ENCODE assay signal across 10 cellular contexts in the genomic region with DNA sequence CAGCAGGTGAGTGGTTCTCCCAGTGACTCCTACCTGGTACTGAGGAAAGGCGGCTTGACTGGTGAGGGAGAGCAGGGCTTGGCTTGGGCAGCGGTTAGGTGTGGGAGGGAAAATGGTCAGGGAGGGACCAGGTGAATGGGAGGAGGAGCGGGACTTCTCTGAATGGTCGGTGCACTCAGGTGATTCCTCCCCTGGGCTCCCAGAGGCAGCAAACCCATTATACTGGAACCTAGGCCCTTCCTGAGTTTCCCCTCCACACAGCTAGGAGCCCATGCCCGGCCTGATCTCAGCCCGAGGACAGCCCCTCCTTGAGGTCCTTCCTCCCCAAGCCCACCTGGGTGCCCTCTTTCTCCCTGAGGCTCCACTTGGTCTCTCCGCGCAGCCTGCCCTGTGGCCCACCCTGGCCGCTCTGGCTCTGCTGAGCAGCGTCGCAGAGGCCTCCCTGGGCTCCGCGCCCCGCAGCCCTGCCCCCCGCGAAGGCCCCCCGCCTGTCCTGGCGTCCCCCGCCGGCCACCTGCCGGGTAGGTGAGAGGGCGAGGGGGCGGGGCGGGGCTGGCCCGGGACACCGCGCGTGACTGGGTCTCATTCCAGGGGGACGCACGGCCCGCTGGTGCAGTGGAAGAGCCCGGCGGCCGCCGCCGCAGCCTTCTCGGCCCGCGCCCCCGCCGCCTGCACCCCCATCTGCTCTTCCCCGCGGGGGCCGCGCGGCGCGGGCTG. TPM values are rescaled to one million over a fixed set of nuclear protein-coding genes. Genes with fewer than 3 reads are reported as not detected.
DNase-seq lines count a peak whose midpoint lies in the region; ATAC-seq, FAIRE-seq and TF ChIP-seq lines count a peak whose summit lies in the region.
"Had no signal": no experiment of that assay in that cellular context is flagged by ENCODE, and none has a peak within 500 bp of the region (broad histone marks: within the 10 kb centered on the region; RNA-seq: fewer than 3 reads in every experiment).

No MANE protein-coding gene starts in this region.

- H3K4me1 Mint-ChIP-seq in neural crest cell: peaks cover 16% of the 10 kb centered on the region

- no peak for TF ChIP-seq POLR2A in GM12891 (IDR thresholded peaks at IDR 0.05; ENCODE audit: low read depth, low read length)

- TF ChIP-seq CTCF in BE2C (IDR thresholded peaks at IDR 0.05; ENCODE audit: low read depth, low read length): no peak
- no peak for TF ChIP-seq CTCF in neural crest cell (conservative IDR thresholded peaks at IDR 0.05)

- peak overlapping the region; percentile 24 for H3K4me3 ChIP-seq in BE2C (ENCODE audit: low read depth, low read length)

- no peak for DNase-seq in BE2C
- peak; percentile 62 for DNase-seq in ecto neural progenitor cell (ENCODE audit: low spot score)
- no peak for DNase-seq in neural crest cell (ENCODE audit: low read depth, low spot score)
- DNase-seq in left lobe of liver (ENCODE audit: low spot score): no peak
- no peak for DNase-seq in activated naive CD4-positive, alpha-beta T cell treated with anti-CD3 and anti-CD28 coated beads, Interleukin-2, amount 50 U/mL, for 16 hours
- DNase-seq in GM12891 (ENCODE audit: insufficient read length, low spot score): no peak
- DNase-seq: KBM-7 had no signal

- H3K4me3 Mint-ChIP-seq in neural crest cell: peak overlapping the region; percentile 83

- no peaks in the 10 kb centered on the region for H3K27me3 ChIP-seq in BE2C

- H3K27ac Mint-ChIP-seq in neural crest cell (ENCODE audit: unreplicated experiment): no peak overlapping the region

- H3K9me3 ChIP-seq in BE2C: no peaks in the 10 kb centered on the region

- no peak for FAIRE-seq in GM12891 (lab: Jason Lieb, UNC)
- FAIRE-seq: islet of Langerhans had no signal

- no peaks in the 10 kb centered on the region for H3K36me3 ChIP-seq in BE2C

- TF ChIP-seq EP300 in Ishikawa (IDR thresholded peaks at IDR 0.05; ENCODE audit: borderline replicate concordance): no peak; the same call in 1 of the 2 replicates

- no peaks in the 10 kb centered on the region for H3K4me1 ChIP-seq in BE2C

- H3K9me3 Mint-ChIP-seq in neural crest cell: no peaks in the 10 kb centered on the region

- H3K36me3 Mint-ChIP-seq in neural crest cell (ENCODE audit: low read depth): no peaks in the 10 kb centered on the region

- peaks cover 62% of the 10 kb centered on the region for H3K27me3 Mint-ChIP-seq in neural crest cell (ENCODE audit: low read depth)

- no peak for ATAC-seq in left lobe of liver
- no peak for ATAC-seq in HG03565 (IDR thresholded peaks at IDR 0.05; ENCODE audit: unreplicated experiment)

- no peak for TF ChIP-seq RAD21 in Ishikawa (IDR thresholded peaks at IDR 0.05; ENCODE audit: low read depth)

TF ChIP-seq in Ishikawa, 13 proteins besides CTCF, POLR2A, EP300 and RAD21:
- TF ChIP-seq, protein P1, sequence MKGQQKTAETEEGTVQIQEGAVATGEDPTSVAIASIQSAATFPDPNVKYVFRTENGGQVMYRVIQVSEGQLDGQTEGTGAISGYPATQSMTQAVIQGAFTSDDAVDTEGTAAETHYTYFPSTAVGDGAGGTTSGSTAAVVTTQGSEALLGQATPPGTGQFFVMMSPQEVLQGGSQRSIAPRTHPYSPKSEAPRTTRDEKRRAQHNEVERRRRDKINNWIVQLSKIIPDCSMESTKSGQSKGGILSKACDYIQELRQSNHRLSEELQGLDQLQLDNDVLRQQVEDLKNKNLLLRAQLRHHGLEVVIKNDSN (IDR thresholded peaks at IDR 0.05): peak; percentile 72
- TF ChIP-seq TCF12 (IDR thresholded peaks at IDR 0.05; ENCODE audit: low read depth): 0 out of 2 replicates have a peak, but pooled peaks have one; percentile 44
- TF ChIP-seq TEAD4 (IDR thresholded peaks at IDR 0.05): no peak
- TF ChIP-seq TAF1 (IDR thresholded peaks at IDR 0.05; ENCODE audit: low read depth): peak; percentile 46; the same call in 1 of the 2 replicates
- TF ChIP-seq, protein P2, sequence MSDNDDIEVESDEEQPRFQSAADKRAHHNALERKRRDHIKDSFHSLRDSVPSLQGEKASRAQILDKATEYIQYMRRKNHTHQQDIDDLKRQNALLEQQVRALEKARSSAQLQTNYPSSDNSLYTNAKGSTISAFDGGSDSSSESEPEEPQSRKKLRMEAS (IDR thresholded peaks at IDR 0.05): peak; percentile 62
- no peak for TF ChIP-seq CEBPB (IDR thresholded peaks at IDR 0.05)
- TF ChIP-seq EGR1 (IDR thresholded peaks at IDR 0.05): no peak
- TF ChIP-seq NFIC (IDR thresholded peaks at IDR 0.05): 0 out of 2 replicates have a peak, but pooled peaks have one; percentile 14
- peak; percentile 39; the same call in 1 of the 2 replicates for TF ChIP-seq YY1 (IDR thresholded peaks at IDR 0.05; ENCODE audit: low read depth)
- TF ChIP-seq CREB1 (IDR thresholded peaks at IDR 0.05; ENCODE audit: low read depth): no peak
- TF ChIP-seq ZBTB7A (IDR thresholded peaks at IDR 0.05; ENCODE audit: low read depth): peak; percentile 76; the same call in 1 of the 2 replicates

TF ChIP-seq in GM12891, 5 proteins besides CTCF, POLR2A, EP300 and RAD21:
- no peak for TF ChIP-seq TAF1 (IDR thresholded peaks at IDR 0.05; ENCODE audit: low read depth, low read length)
- TF ChIP-seq PAX5 (IDR thresholded peaks at IDR 0.05; ENCODE audit: insufficient read depth, low read length, severe bottlenecking): no peak
- no peak for TF ChIP-seq SPI1 (IDR thresholded peaks at IDR 0.05; ENCODE audit: low read depth, low read length)
- TF ChIP-seq POU2F2 (IDR thresholded peaks at IDR 0.05; ENCODE audit: low read depth, low read length): no peak
- TF ChIP-seq POLR2AphosphoS5 (IDR thresholded peaks at IDR 0.05; ENCODE audit: low read depth, low read length): no peak

RNA-seq across cellular contexts. Expression of a gene that starts 2.3 kb away (rescaled TPM):
- polyA plus RNA-seq in BE2C (2012; ENCODE audit: insufficient read depth, insufficient read length, low read depth): not detected
- total RNA-seq in neural crest cell: 0.89 and 1.0 TPM in 2 replicates
- 0.58 TPM for total RNA-seq in left lobe of liver
- 2.9 TPM for polyA plus RNA-seq in GM12891 (2012; ENCODE audit: low read depth, missing spikeins)

RNA-seq across cellular contexts. Expression of a gene that starts 10.9 kb away (rescaled TPM):
- polyA plus RNA-seq in BE2C (2012; ENCODE audit: insufficient read depth, insufficient read length, low read depth): 17.4 TPM
- total RNA-seq in neural crest cell: 37.7 and 44.1 TPM in 2 replicates
- total RNA-seq in left lobe of liver: 17.0 TPM
- polyA plus RNA-seq in GM12891 (2012; ENCODE audit: low read depth, missing spikeins): 9.3 TPM

RNA-seq across cellular contexts. Expression of a gene that starts 33.9 kb away (rescaled TPM):
- 116 TPM for polyA plus RNA-seq in BE2C (2012; ENCODE audit: insufficient read depth, insufficient read length, low read depth)
- total RNA-seq in neural crest cell (32.7 and 34.4 TPM in 2 replicates), left lobe of liver (9.5 TPM)
- 25.5 TPM for polyA plus RNA-seq in GM12891 (2012; ENCODE audit: low read depth, missing spikeins)

RNA-seq across cellular contexts. Expression of a gene that starts 38.9 kb away (rescaled TPM):
- polyA plus RNA-seq in BE2C (2012; ENCODE audit: insufficient read depth, insufficient read length, low read depth): 402 TPM
- 125 and 129 TPM in 2 replicates for total RNA-seq in neural crest cell
- 70.5 TPM for total RNA-seq in left lobe of liver
- 66.5 TPM for polyA plus RNA-seq in GM12891 (2012; ENCODE audit: low read depth, missing spikeins)

RNA-seq across cellular contexts. Expression of a gene that starts 43.1 kb away (rescaled TPM):
- 49.7 TPM for polyA plus RNA-seq in BE2C (2012; ENCODE audit: insufficient read depth, insufficient read length, low read depth)
- 88.7 and 91.8 TPM in 2 replicates for total RNA-seq in neural crest cell
- total RNA-seq in left lobe of liver: 20.6 TPM
- 15.6 TPM for polyA plus RNA-seq in GM12891 (2012; ENCODE audit: low read depth, missing spikeins)
